ENCODE assay signal across 8 cellular contexts in the genomic region with DNA sequence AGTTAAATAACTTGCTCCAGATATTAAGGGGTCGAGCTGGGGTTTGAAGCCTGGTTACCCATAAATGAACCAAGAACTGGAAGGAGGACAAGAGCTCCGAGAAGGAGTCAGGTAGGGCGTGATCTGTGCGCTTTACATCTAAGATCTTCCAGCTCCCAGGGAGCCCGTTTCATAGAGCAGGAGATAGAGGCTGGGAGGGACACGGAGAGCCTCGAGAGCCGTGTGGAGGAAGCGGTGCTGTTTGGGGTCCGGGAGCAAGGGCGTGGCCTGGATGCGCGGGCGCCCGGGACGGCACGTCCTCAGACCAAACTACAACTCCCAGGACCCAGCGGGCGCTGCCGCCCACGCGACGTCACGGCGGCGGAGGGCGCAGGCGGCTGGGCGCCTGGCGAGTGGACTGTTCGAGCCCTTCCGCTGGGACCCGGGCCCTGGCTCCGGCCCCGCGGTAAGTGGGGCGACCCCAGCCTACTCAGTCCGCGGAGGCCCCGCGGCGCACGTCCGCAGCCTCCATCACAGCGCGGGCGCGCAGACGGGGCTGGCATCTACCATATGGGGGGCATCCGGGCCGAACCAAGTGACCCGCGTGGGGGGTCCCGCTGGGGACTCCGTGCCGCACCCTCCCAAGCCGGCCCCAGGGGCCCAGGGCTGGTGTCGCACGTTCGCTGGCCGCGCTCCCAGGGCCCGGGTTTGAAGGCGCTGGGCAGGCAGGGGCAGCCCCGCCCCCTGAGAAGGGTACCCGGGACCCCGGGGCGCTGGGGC. TPM values are rescaled to one million over a fixed set of nuclear protein-coding genes. Genes with fewer than 3 reads are reported as not detected.
A peak's percentile ranks its signal among the peaks of the same experiment; 100 is the strongest.
DNase-seq lines count a peak whose midpoint lies in the region; ATAC-seq, FAIRE-seq and TF ChIP-seq lines count a peak whose summit lies in the region.

A gene (plus strand): TSS at position 352 of the 759 bp plus-strand sequence. CDS start 838 bp downstream, outside the sequence.

- H4K20me1 ChIP-seq in keratinocyte (ENCODE audit: control insufficient read depth, extremely low read depth, insufficient read depth, low read length): no peaks in the 10 kb centered on the region

- H3K4me1 ChIP-seq in keratinocyte (ENCODE audit: control insufficient read depth, extremely low read depth, insufficient read depth, low read length): peaks cover 5% of the 10 kb centered on the region

- H3K79me2 ChIP-seq in keratinocyte (ENCODE audit: control insufficient read depth, insufficient read depth, low read length): peaks cover 17% of the 10 kb centered on the region

- TF ChIP-seq CTCF in keratinocyte (optimal IDR thresholded peaks at IDR 0.05 in 1 of 3, IDR thresholded peaks at IDR 0.05 in 1 of 3, conservative IDR thresholded peaks at IDR 0.05 in 1 of 3; ENCODE audit: extremely low read depth in 1 of 3, insufficient read depth in 2 of 3, low read length in 3 of 3): no peak

- no peaks in the 10 kb centered on the region for H3K9me3 ChIP-seq in keratinocyte (ENCODE audit: control insufficient read depth, low read depth, low read length)

- no peaks in the 10 kb centered on the region for H3K9me3 Mint-ChIP-seq in central memory CD8-positive, alpha-beta T cell

- H3K27ac Mint-ChIP-seq in central memory CD8-positive, alpha-beta T cell (ENCODE audit: low read depth): peak within 1 kb of the TSS; percentile 80

- peak within 1 kb of the TSS; percentile 79 to 91 (median 87) for H3K4me3 ChIP-seq in keratinocyte (ENCODE audit: control insufficient read depth in 2 of 3, extremely low read depth in 1 of 3, insufficient read depth in 2 of 3, low read depth in 1 of 3, low read length in 3 of 3)

- H2AFZ ChIP-seq in keratinocyte (ENCODE audit: control insufficient read depth, low read length): peak within 1 kb of the TSS; percentile 92

- ATAC-seq in GM18508 (IDR thresholded peaks at IDR 0.05; ENCODE audit: insufficient read depth, unreplicated experiment): peak; percentile 48
- ATAC-seq in HG03039 (IDR thresholded peaks at IDR 0.05; ENCODE audit: unreplicated experiment): peak; percentile 65
- ATAC-seq in central memory CD8-positive, alpha-beta T cell (replicated peaks; ENCODE audit: extremely low read depth, poor library complexity, severe bottlenecking): peak; percentile 69

- peak within 1 kb of the TSS; percentile 83 for H3K9ac ChIP-seq in keratinocyte (ENCODE audit: control insufficient read depth, extremely low read depth, insufficient read depth, low read length)

- peaks cover 18 to 24% of the 10 kb centered on the region in 2 experiments for H3K36me3 ChIP-seq in keratinocyte (ENCODE audit: control insufficient read depth in 2 of 2, extremely low read depth in 1 of 2, insufficient read depth in 2 of 2, low read length in 2 of 2)

- H3K4me3 Mint-ChIP-seq in central memory CD8-positive, alpha-beta T cell: peak within 1 kb of the TSS; percentile 86

- peak within 1 kb of the TSS; percentile 54 for H3K27ac ChIP-seq in keratinocyte (ENCODE audit: control insufficient read depth, insufficient read depth, low read length)

- no peaks in the 10 kb centered on the region for H3K27me3 Mint-ChIP-seq in central memory CD8-positive, alpha-beta T cell

- dilution Hi-C loops in keratinocyte (cut with MboI; ENCODE audit: extremely low pct_ligation_motif_present, low sequenced_read_pairs): no loop called here

- H3K4me2 ChIP-seq in keratinocyte (ENCODE audit: control insufficient read depth, extremely low read depth, insufficient read depth, low read depth, low read length): peak within 1 kb of the TSS; percentile 74

- H3K36me3 Mint-ChIP-seq in central memory CD8-positive, alpha-beta T cell (ENCODE audit: insufficient read depth): peaks cover 3% of the 10 kb centered on the region

- H3K4me1 Mint-ChIP-seq in central memory CD8-positive, alpha-beta T cell: peaks cover 15% of the 10 kb centered on the region

- H3K9me1 ChIP-seq in keratinocyte (ENCODE audit: control insufficient read depth, extremely low read depth, insufficient read depth, low read length): no peaks in the 10 kb centered on the region

- FAIRE-seq in keratinocyte (lab: Jason Lieb, UNC): no peak

- DNase-seq in A172 (ENCODE audit: low spot score) (peak; percentile 54), NCI-H2227 (lab: John Stamatoyannopoulos, UW; ENCODE audit: unreplicated experiment) (peak; percentile 84), keratinocyte (ENCODE audit: low read depth, low spot score) (no peak)
- peak; percentile 40 for DNase-seq in activated CD4-positive, CD25-positive, alpha-beta regulatory T cell treated with anti-CD3 and anti-CD28 coated beads, Interleukin-2, amount 50 U/mL, for 16 hours (ENCODE audit: low read depth, low spot score)
- DNase-seq in central memory CD8-positive, alpha-beta T cell (ENCODE audit: low spot score in 2 of 2): no peak
- DNase-seq in stimulated activated CD4-positive, alpha-beta T cell treated with anti-CD3 and anti-CD28 coated beads, Interleukin-12 subunit alpha, Interleukin-12 subunit beta, amount 100 ng/mL, for 48 hours (ENCODE audit: low read depth in 2 of 3, low spot score in 1 of 3): peak; percentile 62 to 80 (median 70)

- no peaks in the 10 kb centered on the region for H3K27me3 ChIP-seq in keratinocyte (ENCODE audit: control insufficient read depth, extremely low read depth, insufficient read depth, low read length)

RNA-seq across cellular contexts. Expression of the gene that starts here (rescaled TPM):
- 28.6 and 38.1 TPM in 2 replicates for total RNA-seq in A172 (2014; rRNA removed; shearing (Covaris generic))
- polyA plus RNA-seq in keratinocyte: 17.2 to 35.7 TPM (median 19.9 TPM) in 3 replicates
- 6.6 TPM for polyA plus RNA-seq in keratinocyte (2011; ENCODE audit: low read depth)
- 20.0 and 36.7 TPM in 2 replicates for polyA plus RNA-seq in keratinocyte (2011; cell fraction: cytosol; rRNA removed)
- 16.4 and 20.7 TPM in 2 replicates for polyA plus RNA-seq in keratinocyte (2011; cell fraction: nucleus; rRNA removed)
- 30.4 and 38.5 TPM in 2 replicates for polyA plus RNA-seq in keratinocyte (2012; ENCODE audit: low replicate concordance)
- polyA minus RNA-seq in keratinocyte: 15.3 to 56.4 TPM (median 16.2 TPM) in 3 replicates
- polyA minus RNA-seq in keratinocyte (2011; cell fraction: cytosol; rRNA and poly(A)+ RNA removed): 32.4 TPM
- polyA minus RNA-seq in keratinocyte (2011; cell fraction: nucleus; rRNA and poly(A)+ RNA removed): 7.4 and 9.0 TPM in 2 replicates

Comparison
In these comparisons a context has a peak if more than half of its experiments do, and no peak if none do; other contexts are left out.
1. DNase-seq: peak in A172 (single experiment), NCI-H2227 (single experiment), activated CD4-positive, CD25-positive, alpha-beta regulatory T cell treated with anti-CD3 and anti-CD28 coated beads, Interleukin-2, amount 50 U/mL, for 16 hours (single experiment) and stimulated activated CD4-positive, alpha-beta T cell treated with anti-CD3 and anti-CD28 coated beads, Interleukin-12 subunit alpha, Interleukin-12 subunit beta, amount 100 ng/mL, for 48 hours (3 of 3); none in central memory CD8-positive, alpha-beta T cell (0 of 2) and keratinocyte (single experiment).
2. Peak in every context shown above with its lines, with median percentiles within 50 percentile points of each other: ATAC-seq.